In the genomic region with DNA sequence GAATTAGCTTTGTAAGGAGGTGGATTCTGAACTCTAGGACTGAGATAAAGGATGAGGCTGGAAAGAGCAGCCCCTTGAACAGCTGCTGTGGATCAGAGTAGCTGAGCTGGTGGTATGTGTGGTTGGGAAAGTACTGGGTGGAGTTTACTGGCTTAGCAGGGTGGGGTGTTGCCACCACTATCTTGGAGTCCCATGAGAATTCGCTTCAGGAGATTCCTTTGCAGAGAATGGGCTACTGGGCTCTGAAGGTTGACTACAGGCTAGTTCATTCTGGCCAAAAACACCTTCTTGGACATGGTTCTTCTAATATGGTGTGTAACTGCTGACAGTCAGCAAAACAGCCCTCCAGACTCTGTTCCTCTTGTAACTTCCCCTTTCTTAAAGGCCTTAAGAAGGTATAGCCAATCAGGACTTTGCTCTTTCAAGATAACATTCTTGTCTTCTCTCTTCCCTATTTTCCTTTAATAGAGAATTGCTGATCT, we compare ENCODE assay signal across 1 cellular context.
A peak's percentile ranks its signal among the peaks of the same experiment; 100 is the strongest.
TF ChIP-seq lines count a peak whose summit lies in the region.

No MANE protein-coding gene starts in this region.

TF ChIP-seq in GM12878, 131 proteins besides CTCF, POLR2A, EP300 and RAD21 (continued from another document):
- TF ChIP-seq MYB (IDR thresholded peaks at IDR 0.05; ENCODE audit: borderline replicate concordance, low read depth, low read length) (no peak), TCF7 (IDR thresholded peaks at IDR 0.05; ENCODE audit: borderline replicate concordance) (no peak), CBX5 (IDR thresholded peaks at IDR 0.05; ENCODE audit: low read depth) (no peak), ZNF217 (IDR thresholded peaks at IDR 0.05) (no peak), SIX5 (IDR thresholded peaks at IDR 0.05; ENCODE audit: low read depth, low read length, severe bottlenecking) (no peak), LARP7 (IDR thresholded peaks at IDR 0.05) (no peak), TARDBP (IDR thresholded peaks at IDR 0.05; ENCODE audit: borderline replicate concordance) (no peak), IKZF2 (IDR thresholded peaks at IDR 0.05) (peak; percentile 57 to 66; a peak in 3 of 4 replicates), HCFC1 (IDR thresholded peaks at IDR 0.05; ENCODE audit: low read length) (no peak), JUND (IDR thresholded peaks at IDR 0.05; ENCODE audit: low read depth, low read length) (no peak), MEF2B (IDR thresholded peaks at IDR 0.05; ENCODE audit: partially characterized antibody, poor library complexity, severe bottlenecking) (peak; percentile 83), NR2F1 (conservative IDR thresholded peaks at IDR 0.05) (no peak), PAX8 (IDR thresholded peaks at IDR 0.05) (no peak), TCF3 (IDR thresholded peaks at IDR 0.05; ENCODE audit: borderline replicate concordance, insufficient read depth, low read depth, low read length) (peak; percentile 75; the same call in 1 of the 2 replicates), POLR2AphosphoS2 (IDR thresholded peaks at IDR 0.05; ENCODE audit: low read depth, low read length) (no peak), SPI1 (IDR thresholded peaks at IDR 0.05; ENCODE audit: borderline replicate concordance, insufficient read depth, low read depth, low read length) (peak; percentile 79), MEF2A (IDR thresholded peaks at IDR 0.05; ENCODE audit: insufficient read depth, low read depth, low read length) (no peak), KAT2A (conservative IDR thresholded peaks at IDR 0.05; ENCODE audit: control insufficient read depth, low read depth, low read length) (no peak), DPF2 (IDR thresholded peaks at IDR 0.05) (peak; percentile 60), EGR1 (IDR thresholded peaks at IDR 0.05; ENCODE audit: borderline replicate concordance in 1 of 2, low read depth in 2 of 2, low read length in 2 of 2) (no peak), FOXM1 (IDR thresholded peaks at IDR 0.05; ENCODE audit: low read depth, low read length) (peak; percentile 45; the same call in 1 of the 2 replicates), NFIC (IDR thresholded peaks at IDR 0.05; ENCODE audit: low read depth, low read length) (peak; percentile 43; the same call in 1 of the 2 replicates)
- TF ChIP-seq, protein P1, sequence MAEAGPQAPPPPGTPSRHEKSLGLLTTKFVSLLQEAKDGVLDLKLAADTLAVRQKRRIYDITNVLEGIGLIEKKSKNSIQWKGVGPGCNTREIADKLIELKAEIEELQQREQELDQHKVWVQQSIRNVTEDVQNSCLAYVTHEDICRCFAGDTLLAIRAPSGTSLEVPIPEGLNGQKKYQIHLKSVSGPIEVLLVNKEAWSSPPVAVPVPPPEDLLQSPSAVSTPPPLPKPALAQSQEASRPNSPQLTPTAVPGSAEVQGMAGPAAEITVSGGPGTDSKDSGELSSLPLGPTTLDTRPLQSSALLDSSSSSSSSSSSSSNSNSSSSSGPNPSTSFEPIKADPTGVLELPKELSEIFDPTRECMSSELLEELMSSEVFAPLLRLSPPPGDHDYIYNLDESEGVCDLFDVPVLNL (IDR thresholded peaks at IDR 0.05; ENCODE audit: low read depth, low read length): no peak
- TF ChIP-seq, protein P2, sequence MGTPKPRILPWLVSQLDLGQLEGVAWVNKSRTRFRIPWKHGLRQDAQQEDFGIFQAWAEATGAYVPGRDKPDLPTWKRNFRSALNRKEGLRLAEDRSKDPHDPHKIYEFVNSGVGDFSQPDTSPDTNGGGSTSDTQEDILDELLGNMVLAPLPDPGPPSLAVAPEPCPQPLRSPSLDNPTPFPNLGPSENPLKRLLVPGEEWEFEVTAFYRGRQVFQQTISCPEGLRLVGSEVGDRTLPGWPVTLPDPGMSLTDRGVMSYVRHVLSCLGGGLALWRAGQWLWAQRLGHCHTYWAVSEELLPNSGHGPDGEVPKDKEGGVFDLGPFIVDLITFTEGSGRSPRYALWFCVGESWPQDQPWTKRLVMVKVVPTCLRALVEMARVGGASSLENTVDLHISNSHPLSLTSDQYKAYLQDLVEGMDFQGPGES (IDR thresholded peaks at IDR 0.05): no peak
- TF ChIP-seq, protein P3, sequence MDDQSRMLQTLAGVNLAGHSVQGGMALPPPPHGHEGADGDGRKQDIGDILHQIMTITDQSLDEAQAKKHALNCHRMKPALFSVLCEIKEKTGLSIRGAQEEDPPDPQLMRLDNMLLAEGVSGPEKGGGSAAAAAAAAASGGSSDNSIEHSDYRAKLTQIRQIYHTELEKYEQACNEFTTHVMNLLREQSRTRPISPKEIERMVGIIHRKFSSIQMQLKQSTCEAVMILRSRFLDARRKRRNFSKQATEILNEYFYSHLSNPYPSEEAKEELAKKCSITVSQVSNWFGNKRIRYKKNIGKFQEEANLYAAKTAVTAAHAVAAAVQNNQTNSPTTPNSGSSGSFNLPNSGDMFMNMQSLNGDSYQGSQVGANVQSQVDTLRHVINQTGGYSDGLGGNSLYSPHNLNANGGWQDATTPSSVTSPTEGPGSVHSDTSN (IDR thresholded peaks at IDR 0.05; ENCODE audit: insufficient replicate concordance, low read depth, low read length): peak; percentile 22
